Comparison of ENCODE assay signal across 9 cellular contexts in the genomic region with DNA sequence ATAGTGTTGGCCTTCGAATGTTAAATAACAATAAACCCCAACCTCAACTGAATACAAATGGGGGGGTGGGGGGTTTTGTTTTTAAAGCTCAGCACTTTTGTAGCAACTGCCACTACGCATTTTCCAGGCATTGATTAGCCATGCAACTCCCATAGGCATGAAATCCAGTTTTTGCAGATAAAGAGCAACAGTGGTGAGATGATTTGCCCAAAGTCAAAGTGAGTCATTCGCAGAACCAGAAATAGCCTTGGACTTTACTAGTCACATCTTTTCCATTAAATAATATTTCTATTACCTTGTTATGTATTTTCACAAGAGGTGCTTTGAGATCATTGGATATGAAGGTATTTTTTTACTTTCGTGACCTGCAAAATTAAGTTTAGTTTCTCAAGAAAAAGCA. TPM values are rescaled to one million over a fixed set of nuclear protein-coding genes. Genes with fewer than 3 reads are reported as not detected.
DNase-seq lines count a peak whose midpoint lies in the region; TF ChIP-seq lines count a peak whose summit lies in the region.
"Had no signal": no experiment of that assay in that cellular context is flagged by ENCODE, and none has a peak within 500 bp of the region (broad histone marks: within the 10 kb centered on the region; RNA-seq: fewer than 3 reads in every experiment).

No MANE protein-coding gene starts in this region.

- peak overlapping the region; percentile 22 for H3K27ac Mint-ChIP-seq in activated T-cell treated with anti-CD3 and anti-CD28 coated beads, Interleukin-2, amount 50 U/mL, for 24 hours

- no peaks in the 10 kb centered on the region for H3K27me3 Mint-ChIP-seq in activated T-cell treated with anti-CD3 and anti-CD28 coated beads, Interleukin-2, amount 50 U/mL, for 24 hours

- no peak for DNase-seq in activated T-cell treated with anti-CD3 and anti-CD28 coated beads, Interleukin-2, amount 50 U/mL, for 24 hours
- no peak for DNase-seq in activated T-cell treated with anti-CD3 and anti-CD28 coated beads, Interleukin-2, amount 50 U/mL, for 48 hours
- DNase-seq in RPMI7951 (ENCODE audit: low read depth) (peak; percentile 37), fibroblast of villous mesenchyme (ENCODE audit: low read depth) (no peak), stromal cell of bone marrow (ENCODE audit: low read depth) (peak; percentile 47), NCI-H2171 treated with DMSO at 0.1 percent for 48 hours (lab: John Stamatoyannopoulos, UW) (no peak), NAMALWA (ENCODE audit: low spot score) (no peak), NCI-H510A treated with DMSO at 0.1 percent for 48 hours (lab: John Stamatoyannopoulos, UW) (no peak)
- DNase-seq: DMS 273 treated with DMSO at 0.1 percent for 48 hours had no signal

- peak overlapping the region; percentile 38 for H3K4me3 Mint-ChIP-seq in activated T-cell treated with anti-CD3 and anti-CD28 coated beads, Interleukin-2, amount 50 U/mL, for 24 hours

- H3K9me3 Mint-ChIP-seq in activated T-cell treated with anti-CD3 and anti-CD28 coated beads, Interleukin-2, amount 50 U/mL, for 24 hours = no peaks in the 10 kb centered on the region

- no peak for TF ChIP-seq CTCF in fibroblast of villous mesenchyme (IDR thresholded peaks at IDR 0.05; ENCODE audit: insufficient read depth, low read depth, low read length)

- H3K36me3 Mint-ChIP-seq in activated T-cell treated with anti-CD3 and anti-CD28 coated beads, Interleukin-2, amount 50 U/mL, for 24 hours (ENCODE audit: low read depth) = peaks cover 10% of the 10 kb centered on the region

- peak overlapping the region; percentile 75 for H3K4me3 ChIP-seq in fibroblast of villous mesenchyme (ENCODE audit: low read depth, low read length)

- H3K4me1 Mint-ChIP-seq in activated T-cell treated with anti-CD3 and anti-CD28 coated beads, Interleukin-2, amount 50 U/mL, for 24 hours (ENCODE audit: low read depth) = peaks cover 47% of the 10 kb centered on the region

RNA-seq across cellular contexts. Expression of gene PHF21A, which starts 1.7 kb away (rescaled TPM):
- total RNA-seq in RPMI7951 (2014; rRNA removed; shearing (Covaris generic)) = 6.4 and 10.5 TPM in 2 replicates
- 12.9 and 15.5 TPM in 2 replicates for total RNA-seq in fibroblast of villous mesenchyme

Comparison
In these comparisons a context has a peak if more than half of its experiments do, and no peak if none do; other contexts are left out.
1. DNase-seq: peak in RPMI7951 (single experiment) and stromal cell of bone marrow (single experiment); none in activated T-cell treated with anti-CD3 and anti-CD28 coated beads, Interleukin-2, amount 50 U/mL, for 24 hours (single experiment), activated T-cell treated with anti-CD3 and anti-CD28 coated beads, Interleukin-2, amount 50 U/mL, for 48 hours (0 of 2), fibroblast of villous mesenchyme (single experiment), NCI-H2171 treated with DMSO at 0.1 percent for 48 hours (single experiment), NAMALWA (single experiment) and NCI-H510A treated with DMSO at 0.1 percent for 48 hours (single experiment).